Comparison of ENCODE assay signal across 8 cellular contexts in genomic region chr16:637081-638018, GRCh38. TPM values are rescaled to one million over a fixed set of nuclear protein-coding genes. Genes with fewer than 3 reads are reported as not detected.
A peak's percentile ranks its signal among the peaks of the same experiment; 100 is the strongest.
DNase-seq lines count a peak whose midpoint lies in the region; ATAC-seq and TF ChIP-seq lines count a peak whose summit lies in the region.

No MANE protein-coding gene starts in this region.

- intact Hi-C loops in activated CD8-positive, alpha-beta T cell treated with anti-CD3 and anti-CD28 coated beads for 36 hours (cut with micrococcal nuclease), result no loop called here

- CTCF ChIA-PET in activated CD8-positive, alpha-beta T cell treated with anti-CD3 and anti-CD28 coated beads for 36 hours (lab: Charles Lee), result interaction anchor here (1.1 to 3.1 kb wide), 6 partner anchors 11 to 245 kb away, joined by 3 to 13 read pairs (median 3); partner anchors contain the start of genes CAPN15 and WDR90

- H3K4me3 Mint-ChIP-seq in activated CD8-positive, alpha-beta T cell treated with anti-CD3 and anti-CD28 coated beads for 36 hours, result peak overlapping the region; percentile 89
- H3K4me3 Mint-ChIP-seq in memory B cell, result peak overlapping the region; percentile 96

- POLR2A ChIA-PET in activated CD8-positive, alpha-beta T cell treated with anti-CD3 and anti-CD28 coated beads for 36 hours (lab: Charles Lee), result interaction anchor here (0.7 to 3.6 kb wide), 11 partner anchors 9 to 339 kb away, joined by 3 to 21 read pairs (median 4); partner anchors contain the start of gene WDR90

- H3K27ac Mint-ChIP-seq in activated CD8-positive, alpha-beta T cell treated with anti-CD3 and anti-CD28 coated beads for 36 hours, result no peak overlapping the region
- H3K27ac Mint-ChIP-seq in memory B cell, result peak overlapping the region; percentile 99

- peaks cover 13% of the 10 kb centered on the region for H3K4me1 Mint-ChIP-seq in activated CD8-positive, alpha-beta T cell treated with anti-CD3 and anti-CD28 coated beads for 36 hours (ENCODE audit: low read depth)
- peaks cover 10% of the 10 kb centered on the region for H3K4me1 Mint-ChIP-seq in memory B cell

- peak; percentile 71 for ATAC-seq in activated CD8-positive, alpha-beta T cell treated with anti-CD3 and anti-CD28 coated beads for 36 hours
- ATAC-seq in memory B cell (ENCODE audit: low read depth), result peak; percentile 61
- no peak for ATAC-seq in HG03442 (IDR thresholded peaks at IDR 0.05; ENCODE audit: unreplicated experiment)
- ATAC-seq in HG02588 (IDR thresholded peaks at IDR 0.05; ENCODE audit: unreplicated experiment), result no peak

- peak; percentile 69 for DNase-seq in GM04504 (ENCODE audit: low read depth)
- no peak for DNase-seq in LNCaP clone FGC (ENCODE audit: low read depth)
- DNase-seq in activated CD8-positive, alpha-beta T cell treated with anti-CD3 and anti-CD28 coated beads for 36 hours, result peak; percentile 90
- peak; percentile 79 for DNase-seq in effector CD4-positive, alpha-beta T cell
- no peak for DNase-seq in memory B cell (ENCODE audit: low spot score in 2 of 2)
- DNase-seq in stimulated activated CD4-positive, alpha-beta T cell treated with anti-CD3 and anti-CD28 coated beads, TNF-alpha, amount 100 ng/mL, for 48 hours (ENCODE audit: low read depth in 3 of 3), result peak; percentile 80 to 95 (median 87)

- no peak for TF ChIP-seq CTCF in LNCaP clone FGC (IDR thresholded peaks at IDR 0.05; ENCODE audit: control insufficient read depth, extremely low read depth, insufficient read depth)
- TF ChIP-seq CTCF in activated CD8-positive, alpha-beta T cell treated with anti-CD3 and anti-CD28 coated beads for 36 hours (IDR thresholded peaks at IDR 0.05), result no peak

- no peaks in the 10 kb centered on the region for H3K27me3 Mint-ChIP-seq in activated CD8-positive, alpha-beta T cell treated with anti-CD3 and anti-CD28 coated beads for 36 hours
- H3K27me3 Mint-ChIP-seq in memory B cell, result no peaks in the 10 kb centered on the region

- no peaks in the 10 kb centered on the region for H3K9me3 Mint-ChIP-seq in activated CD8-positive, alpha-beta T cell treated with anti-CD3 and anti-CD28 coated beads for 36 hours
- H3K9me3 Mint-ChIP-seq in memory B cell, result no peaks in the 10 kb centered on the region

- peaks cover 3% of the 10 kb centered on the region for H3K36me3 Mint-ChIP-seq in activated CD8-positive, alpha-beta T cell treated with anti-CD3 and anti-CD28 coated beads for 36 hours (ENCODE audit: low read depth)
- no peaks in the 10 kb centered on the region for H3K36me3 Mint-ChIP-seq in memory B cell

- H3K4me3 ChIP-seq in LNCaP clone FGC (ENCODE audit: low read depth, low read length), result peak overlapping the region; percentile 87

RNA-seq across cellular contexts. Expression of gene METTL26, which starts 1.2 kb away (rescaled TPM):
- total RNA-seq in activated CD8-positive, alpha-beta T cell treated with anti-CD3 and anti-CD28 coated beads for 36 hours, result 100 to 1,000 TPM; 119 to 133 TPM

RNA-seq across cellular contexts. Expression of gene MCRIP2, which starts 4.3 kb away (rescaled TPM):
- 10 to 100 TPM; 60.7 to 62.7 TPM for total RNA-seq in activated CD8-positive, alpha-beta T cell treated with anti-CD3 and anti-CD28 coated beads for 36 hours

RNA-seq across cellular contexts. Expression of gene WFIKKN1, which starts 6.6 kb away (rescaled TPM):
- under 1 TPM in 1 of 2 experiments, not detected in 1; 0.25 TPM for total RNA-seq in activated CD8-positive, alpha-beta T cell treated with anti-CD3 and anti-CD28 coated beads for 36 hours

RNA-seq across cellular contexts. Expression of gene WDR90, which starts 11.8 kb away (rescaled TPM):
- total RNA-seq in activated CD8-positive, alpha-beta T cell treated with anti-CD3 and anti-CD28 coated beads for 36 hours, result 10 to 100 TPM; 89.6 to 90.7 TPM

RNA-seq across cellular contexts. Expression of gene RHOT2, which starts 30.6 kb away (rescaled TPM):
- total RNA-seq in activated CD8-positive, alpha-beta T cell treated with anti-CD3 and anti-CD28 coated beads for 36 hours, result 100 to 1,000 TPM; 110 TPM

Comparison
In these comparisons a context has a peak if more than half of its experiments do, and no peak if none do; other contexts are left out.
1. DNase-seq: peak in GM04504 (single experiment), activated CD8-positive, alpha-beta T cell treated with anti-CD3 and anti-CD28 coated beads for 36 hours (single experiment), effector CD4-positive, alpha-beta T cell (single experiment) and stimulated activated CD4-positive, alpha-beta T cell treated with anti-CD3 and anti-CD28 coated beads, TNF-alpha, amount 100 ng/mL, for 48 hours (3 of 3); none in LNCaP clone FGC (single experiment) and memory B cell (0 of 2).
2. ATAC-seq: peak in activated CD8-positive, alpha-beta T cell treated with anti-CD3 and anti-CD28 coated beads for 36 hours (single experiment) and memory B cell (single experiment); none in HG03442 (single experiment) and HG02588 (single experiment).